ENCODE assay signal across 22 cellular contexts in genomic region chr12:124614512-124615292, GRCh38. TPM values are rescaled to one million over a fixed set of nuclear protein-coding genes. Genes with fewer than 3 reads are reported as not detected.
DNase-seq lines count a peak whose midpoint lies in the region; ATAC-seq, FAIRE-seq and TF ChIP-seq lines count a peak whose summit lies in the region.
"Had no signal": no experiment of that assay in that cellular context is flagged by ENCODE, and none has a peak within 500 bp of the region (broad histone marks: within the 10 kb centered on the region; RNA-seq: fewer than 3 reads in every experiment).

No MANE protein-coding gene starts in this region.

- no peak for TF ChIP-seq CTCF in K562 (IDR thresholded peaks at IDR 0.05 in 2 of 3, conservative IDR thresholded peaks at IDR 0.05 in 1 of 3; ENCODE audit: insufficient read depth in 2 of 3, low read depth in 1 of 3, low read length in 3 of 3)
- no peak for TF ChIP-seq CTCF in liver (IDR thresholded peaks at IDR 0.05; ENCODE audit: low read depth, low read length, missing input control)

- H2AFZ ChIP-seq in K562 (ENCODE audit: low read depth, low read length), result no peak overlapping the region

- H3K9me1 ChIP-seq in K562 (ENCODE audit: control insufficient read depth, insufficient read depth, low read length), result no peaks in the 10 kb centered on the region

- DNase-seq in activated CD4-positive, alpha-beta T cell treated with anti-CD3 and anti-CD28 coated beads, Interleukin-2, amount 10 ng/mL, durations not matched to agents 7 days and 5 days, result no peak
- DNase-seq in activated CD4-positive, alpha-beta T cell treated with anti-CD3 and anti-CD28 coated beads, Interleukin-2, amount 50 U/mL, for 48 hours, result no peak
- no peak for DNase-seq in K562 (ENCODE audit: extremely low read depth in 1 of 4, low spot score in 3 of 4)
- DNase-seq in hippocampal formation (lab: John Stamatoyannopoulos, UW), result no peak
- DNase-seq: Caco-2; CD4-positive, CD25-positive, alpha-beta regulatory T cell; CD8-positive, alpha-beta T cell; DMS153; DND-41; GOT3 had no signal

- H3K9me3 ChIP-seq in K562 (replicated peaks; ENCODE audit: control insufficient read depth, insufficient read depth, low read depth, low read length), result no peaks in the 10 kb centered on the region; the same call in 1 of the 2 replicates
- H3K9me3 ChIP-seq in liver (ENCODE audit: control insufficient read depth in 4 of 4, low read length in 3 of 4), result no peaks in the 10 kb centered on the region
- H3K9me3 ChIP-seq: Caco-2, HAP-1 had no signal

- TF ChIP-seq EP300 in K562 (IDR thresholded peaks at IDR 0.05; ENCODE audit: low read length), result no peak

- 19% methylated on average over 6 of the region's 6 CpGs for WGBS in K562 (ENCODE audit: insufficient coverage, low coverage, missing lambda C conversion rate)
- WGBS in liver, result 75% methylated on average over 6 of the region's 6 CpGs

- no peaks in the 10 kb centered on the region for H3K36me3 ChIP-seq in K562 (ENCODE audit: control insufficient read depth, insufficient read depth, low read length)
- H3K36me3 ChIP-seq in liver (ENCODE audit: control insufficient read depth in 4 of 4, insufficient read depth in 3 of 4, low read depth in 1 of 4, low read length in 3 of 4), result no peaks in the 10 kb centered on the region
- H3K36me3 ChIP-seq: BLaER1, HAP-1 had no signal

- CTCF ChIA-PET in activated CD4-positive, alpha-beta T cell treated with anti-CD3 and anti-CD28 coated beads, Interleukin-2, amount 10 ng/mL, durations not matched to agents 7 days and 5 days (lab: Charles Lee), result no interaction called here
- CTCF ChIA-PET in K562 (lab: Yijun Ruan, JAX; ENCODE audit: low intra/inter-chr PET ratio), result no interaction called here

- peaks cover 5% of the 10 kb centered on the region for H3K4me1 Mint-ChIP-seq in activated CD4-positive, alpha-beta T cell treated with anti-CD3 and anti-CD28 coated beads, Interleukin-2, amount 10 ng/mL, durations not matched to agents 7 days and 5 days

- H4K20me1 ChIP-seq in K562 (replicated peaks; ENCODE audit: control insufficient read depth, insufficient read depth, low read length), result no peaks in the 10 kb centered on the region
- H4K20me1 ChIP-seq: BLaER1 had no signal

- H3K9ac ChIP-seq in K562 (ENCODE audit: insufficient read depth in 1 of 2, low read depth in 2 of 2, low read length in 2 of 2) (no peak overlapping the region), liver (ENCODE audit: low read depth in 1 of 2, low read length in 2 of 2) (no peak overlapping the region)
- H3K9ac ChIP-seq: BLaER1 had no signal

- no peak overlapping the region for H3K4me3 Mint-ChIP-seq in activated CD4-positive, alpha-beta T cell treated with anti-CD3 and anti-CD28 coated beads, Interleukin-2, amount 10 ng/mL, durations not matched to agents 7 days and 5 days
- H3K4me3 Mint-ChIP-seq: B cell; CD4-positive, CD25-positive, alpha-beta regulatory T cell; CD8-positive, alpha-beta T cell had no signal

- POLR2A ChIA-PET in activated CD4-positive, alpha-beta T cell treated with anti-CD3 and anti-CD28 coated beads, Interleukin-2, amount 10 ng/mL, durations not matched to agents 7 days and 5 days (lab: Charles Lee), result no interaction called here
- POLR2A ChIA-PET in K562 (lab: Yijun Ruan, JAX), result interaction anchor here (0.6 to 2.1 kb wide), 3 partner anchors 25 to 218 kb away, joined by 3 to 5 read pairs (median 5); no protein-coding TSS in a partner anchor

- peaks cover 0 to 22% of the 10 kb centered on the region in 2 experiments; a peak in 2 of 5 replicates for H3K4me1 ChIP-seq in K562 (replicated peaks in 1 of 2; ENCODE audit: control insufficient read depth in 2 of 2, insufficient read depth in 2 of 2, low read length in 2 of 2)
- H3K4me1 ChIP-seq in liver (ENCODE audit: control insufficient read depth in 4 of 4, insufficient read depth in 4 of 4, low read length in 3 of 4), result no peaks in the 10 kb centered on the region
- H3K4me1 ChIP-seq: HAP-1 had no signal

- peak overlapping the region; percentile 31 for H3K27ac Mint-ChIP-seq in activated CD4-positive, alpha-beta T cell treated with anti-CD3 and anti-CD28 coated beads, Interleukin-2, amount 10 ng/mL, durations not matched to agents 7 days and 5 days
- H3K27ac Mint-ChIP-seq: B cell; CD4-positive, CD25-positive, alpha-beta regulatory T cell; CD8-positive, alpha-beta T cell had no signal

- no peaks in the 10 kb centered on the region for H3K36me3 Mint-ChIP-seq in activated CD4-positive, alpha-beta T cell treated with anti-CD3 and anti-CD28 coated beads, Interleukin-2, amount 10 ng/mL, durations not matched to agents 7 days and 5 days (ENCODE audit: low read depth)
- H3K36me3 Mint-ChIP-seq: CD4-positive, CD25-positive, alpha-beta regulatory T cell; CD8-positive, alpha-beta T cell had no signal

- no peak for TF ChIP-seq RAD21 in K562 (CRISPR knock-in tag; conservative IDR thresholded peaks at IDR 0.05 in 1 of 2, IDR thresholded peaks at IDR 0.05 in 1 of 2)
- TF ChIP-seq RAD21 in liver (IDR thresholded peaks at IDR 0.05), result no peak

- peaks cover 6% of the 10 kb centered on the region for H3K9me3 Mint-ChIP-seq in activated CD4-positive, alpha-beta T cell treated with anti-CD3 and anti-CD28 coated beads, Interleukin-2, amount 10 ng/mL, durations not matched to agents 7 days and 5 days
- H3K9me3 Mint-ChIP-seq: CD8-positive, alpha-beta T cell had no signal

- H3K4me2 ChIP-seq in K562 (ENCODE audit: insufficient read depth, low read length), result no peak overlapping the region
- H3K4me2 ChIP-seq: BLaER1 had no signal

- intact Hi-C loops in K562 (cut with micrococcal nuclease), result no loop called here

- peaks cover 2% of the 10 kb centered on the region for H3K27me3 Mint-ChIP-seq in activated CD4-positive, alpha-beta T cell treated with anti-CD3 and anti-CD28 coated beads, Interleukin-2, amount 10 ng/mL, durations not matched to agents 7 days and 5 days
- H3K27me3 Mint-ChIP-seq: CD4-positive, CD25-positive, alpha-beta regulatory T cell had no signal

- no peak for TF ChIP-seq POLR2A in K562 (conservative IDR thresholded peaks at IDR 0.05)

- BruUV-seq in K562 (replicated peaks; lab: Mats Ljungman, UMichigan), result no TSS peak

- H3K4me3 ChIP-seq in K562 (no peak overlapping the region), liver (ENCODE audit: low read depth in 1 of 3, low read length in 3 of 3) (no peak overlapping the region)
- H3K4me3 ChIP-seq: BLaER1, HAP-1 had no signal

- peaks cover 20 to 36% of the 10 kb centered on the region in 2 experiments for H3K27me3 ChIP-seq in K562 (ENCODE audit: control insufficient read depth in 2 of 2, insufficient read depth in 2 of 2, low read length in 2 of 2)
- no peaks in the 10 kb centered on the region for H3K27me3 ChIP-seq in liver (ENCODE audit: control insufficient read depth in 4 of 4, insufficient read depth in 4 of 4, low read length in 3 of 4)

- FAIRE-seq in K562 (lab: Jason Lieb, UNC), result no peak
- FAIRE-seq: A204.1, G401.6, GM12892, GM19239, H54 had no signal

- ATAC-seq in K562, result no peak
- ATAC-seq in GM21528 (IDR thresholded peaks at IDR 0.05; ENCODE audit: low FRiP score, unreplicated experiment), result no peak
- no peak for ATAC-seq in GM21360 (IDR thresholded peaks at IDR 0.05; ENCODE audit: unreplicated experiment)
- ATAC-seq: CD8-positive, alpha-beta T cell had no signal

- H3K27ac ChIP-seq in K562 (ENCODE audit: extremely low read depth, low read depth, low read length), result no peak overlapping the region
- H3K27ac ChIP-seq in liver (ENCODE audit: low read depth in 1 of 2, low read length in 2 of 2), result no peak overlapping the region
- H3K27ac ChIP-seq: 22Rv1, BLaER1 had no signal

- H3K79me2 ChIP-seq in K562 (ENCODE audit: control insufficient read depth, insufficient read depth, low read length), result no peaks in the 10 kb centered on the region

- in situ Hi-C loops in K562 (cut with MboI), result no loop called here

TF ChIP-seq in K562, 482 proteins besides CTCF, POLR2A, EP300 and RAD21:
- TF ChIP-seq ZNF24 (IDR thresholded peaks at IDR 0.05), result no peak
- peak; percentile 88 for TF ChIP-seq ZNF134 (CRISPR knock-in tag; conservative IDR thresholded peaks at IDR 0.05)
- TF ChIP-seq CEBPB (tag; IDR thresholded peaks at IDR 0.05), result peak; percentile 53; the same call in 1 of the 2 replicates
- no peak for TF ChIP-seq ZFX (CRISPR knock-in tag; IDR thresholded peaks at IDR 0.05)
TF ChIP-seq in K562: peak in this region for 2.

TF ChIP-seq in liver, 16 proteins besides CTCF, POLR2A, EP300 and RAD21 (continues in another document):
- TF ChIP-seq RXRA (IDR thresholded peaks at IDR 0.05), result peak; percentile 41 to 53
- TF ChIP-seq SP1 (IDR thresholded peaks at IDR 0.05), result no peak

RNA-seq across cellular contexts. Expression of gene NCOR2, which starts 47.3 kb away (rescaled TPM):
- total RNA-seq in activated CD4-positive, alpha-beta T cell treated with anti-CD3 and anti-CD28 coated beads, Interleukin-2, amount 10 ng/mL, durations not matched to agents 7 days and 5 days, result 100 to 1,000 TPM in 1 of 2 experiments, 10 to 100 TPM in 1; 96.4 to 102 TPM
- 66.7 and 165 TPM in 2 replicates for total RNA-seq in K562 (2011; cell fraction: chromatin; rRNA removed; ENCODE audit: low replicate concordance)
- 51.9 and 54.2 TPM in 2 replicates for total RNA-seq in K562 (2011; cell fraction: nucleolus; rRNA removed)
- total RNA-seq in K562 (2011; cell fraction: nucleoplasm; rRNA removed), result 57.6 and 83.1 TPM in 2 replicates
- total RNA-seq in K562 (2014; rRNA removed) (18.2 and 22.3 TPM in 2 replicates), K562 (2014; rRNA removed; fragmentation: Illumina TruSeq; extraction: Trizol) (2.8 and 4.1 TPM in 2 replicates), K562 (2015; rRNA removed; fragmentation: Illumina TruSeq; extraction: Trizol) (8.1 and 8.4 TPM in 2 replicates), K562 (2021) (124 and 126 TPM in 2 replicates), liver (10 to 100 TPM; 16.8 to 31.6 TPM)
- polyA plus RNA-seq in K562 (2011; rRNA removed) (3.1 and 4.2 TPM in 2 replicates), K562 (2014; fragmentation: Illumina TruSeq; extraction: Trizol) (22.6 and 36.3 TPM in 2 replicates), K562 (2014; fragmentation: Nextera tagmentation; extraction: Ambion mirVana) (under 1 TPM; 0.18 to 0.20 TPM), K562 (2014; rRNA removed) (24.9 and 29.2 TPM in 2 replicates), liver (10 to 100 TPM in 1 of 2 donors, 1 to 10 TPM in 1; 7.9 to 19.5 TPM)
- 4.1 and 9.7 TPM in 2 replicates for polyA plus RNA-seq in K562 (2011; cell fraction: cytosol; rRNA removed)
- polyA plus RNA-seq in K562 (2011; cell fraction: nucleus; rRNA removed), result 20.4 and 29.6 TPM in 2 replicates
- polyA plus RNA-seq in K562 (2012), result 56.5 and 65.0 TPM in 2 replicates
- polyA minus RNA-seq in K562 (2011; rRNA and poly(A)+ RNA removed), result 7.3 and 9.9 TPM in 2 replicates
- 27.1 and 60.8 TPM in 2 replicates for polyA minus RNA-seq in K562 (2011; cell fraction: cytosol; rRNA and poly(A)+ RNA removed)
- polyA minus RNA-seq in K562 (2011; cell fraction: nucleus; rRNA and poly(A)+ RNA removed), result 18.8 and 19.2 TPM in 2 replicates
